In genomic region chr3:38587548-38588131, GRCh38 we compare ENCODE assay signal across 14 cellular contexts.
A peak's percentile ranks its signal among the peaks of the same experiment; 100 is the strongest.
DNase-seq lines count a peak whose midpoint lies in the region; ATAC-seq and TF ChIP-seq lines count a peak whose summit lies in the region.
"Had no signal": no experiment of that assay in that cellular context is flagged by ENCODE, and none has a peak within 500 bp of the region (broad histone marks: within the 10 kb centered on the region; RNA-seq: fewer than 3 reads in every experiment).

No MANE protein-coding gene starts in this region.

- TF ChIP-seq EP300 in esophagus muscularis mucosa (IDR thresholded peaks at IDR 0.05): no peak

- TF ChIP-seq CTCF in esophagus muscularis mucosa (IDR thresholded peaks at IDR 0.05): no peak

- TF ChIP-seq POLR2A in esophagus muscularis mucosa (IDR thresholded peaks at IDR 0.05; ENCODE audit: low read depth): no peak

- no peak overlapping the region for H3K27ac ChIP-seq in esophagus muscularis mucosa (replicated peaks in 1 of 4)

- H3K4me1 ChIP-seq in esophagus muscularis mucosa: peaks cover 0 to 7% (median 0%) of the 10 kb centered on the region in 4 donors

- H3K36me3 ChIP-seq in esophagus muscularis mucosa: peaks cover 0 to 37% (median 0%) of the 10 kb centered on the region in 4 donors

- DNase-seq in left ventricle myocardium superior (no peak), Right ventricle myocardium superior (no peak), esophagus muscularis mucosa (ENCODE audit: extremely low spot score) (peak; percentile 68), posterior vena cava (ENCODE audit: low spot score) (peak; percentile 64), kidney tubule cell (ENCODE audit: low spot score) (no peak)
- DNase-seq: immature natural killer cell; IMR-90; MM.1S; NCI-H2029; NCI-H446 treated with DMSO at 0.1 percent for 48 hours; stimulated activated naive B cell treated with anti-CD40 and anti-IgM and Interleukin-4, amounts not matched to agents 10 μg/mL and 1 μg/mL and 100 μg/mL, for 72 hours; trophoblast cell had no signal

- H3K27me3 ChIP-seq in esophagus muscularis mucosa: no peaks in the 10 kb centered on the region

- intact Hi-C loops in left ventricle myocardium superior (cut with micrococcal nuclease) (no loop called here), Right ventricle myocardium superior (cut with DNase I) (no loop called here), esophagus muscularis mucosa (cut with DNase I) (no loop called here), posterior vena cava (cut with DNase I) (no loop called here)

- 88% methylated on average over 6 of the region's 7 CpGs for WGBS in esophagus muscularis mucosa

- no peak overlapping the region for H3K4me3 ChIP-seq in esophagus muscularis mucosa

- H3K9me3 ChIP-seq in esophagus muscularis mucosa: no peaks in the 10 kb centered on the region

- ATAC-seq in left ventricle myocardium superior (peak; percentile 18), Right ventricle myocardium superior (ENCODE audit: poor library complexity) (no peak), GM18873 (IDR thresholded peaks at IDR 0.05; ENCODE audit: low FRiP score, unreplicated experiment) (no peak), GM21717 (IDR thresholded peaks at IDR 0.05; ENCODE audit: unreplicated experiment) (no peak)
- ATAC-seq: stimulated activated naive B cell treated with anti-CD40 and anti-IgM and Interleukin-4, amounts not matched to agents 10 μg/mL and 1 μg/mL and 100 μg/mL, for 72 hours had no signal

Comparison
In these comparisons a context has a peak if more than half of its experiments do, and no peak if none do; other contexts are left out.
1. DNase-seq: peak in esophagus muscularis mucosa (single experiment) and posterior vena cava (single experiment); none in left ventricle myocardium superior (single experiment), Right ventricle myocardium superior (single experiment) and kidney tubule cell (single experiment).